In genomic region chr1:233664804-233665574, GRCh38 we compare ENCODE assay signal across 18 cellular contexts. TPM values are rescaled to one million over a fixed set of nuclear protein-coding genes. Genes with fewer than 3 reads are reported as not detected.
DNase-seq lines count a peak whose midpoint lies in the region; ATAC-seq and TF ChIP-seq lines count a peak whose summit lies in the region.
"Had no signal": no experiment of that assay in that cellular context is flagged by ENCODE, and none has a peak within 500 bp of the region (broad histone marks: within the 10 kb centered on the region; RNA-seq: fewer than 3 reads in every experiment).

No MANE protein-coding gene starts in this region.

- no peak overlapping the region for H4K5ac ChIP-seq in mesendoderm (ENCODE audit: low read length)

- H3K4me3 ChIP-seq in dorsolateral prefrontal cortex, result no peak overlapping the region
- H3K4me3 ChIP-seq in right cardiac atrium (ENCODE audit: low read length), result no peak overlapping the region
- no peak overlapping the region for H3K4me3 ChIP-seq in mesendoderm (ENCODE audit: low read length)
- H3K4me3 ChIP-seq: MG63, Peyer's patch had no signal

- no peaks in the 10 kb centered on the region for H3K4me1 ChIP-seq in right cardiac atrium (ENCODE audit: control insufficient read depth, insufficient read depth, low read length)
- no peaks in the 10 kb centered on the region for H3K4me1 ChIP-seq in mesendoderm (ENCODE audit: control insufficient read depth, low read depth, low read length)
- H3K4me1 ChIP-seq: Peyer's patch had no signal

- in situ Hi-C loops in G401 (cut with HindIII; ENCODE audit: low sequenced_read_pairs), result no loop called here

- DNase-seq in G401 (ENCODE audit: low spot score), result peak; percentile 67
- peak; percentile 52 for DNase-seq in NCI-H1694 treated with DMSO at 0.1 percent for 48 hours (lab: John Stamatoyannopoulos, UW)
- no peak for DNase-seq in dorsolateral prefrontal cortex
- no peak for DNase-seq in right cardiac atrium
- DNase-seq in DMS53 treated with DMSO at 0.1 percent for 48 hours (lab: John Stamatoyannopoulos, UW; ENCODE audit: unreplicated experiment), result no peak
- DNase-seq in mesendoderm, result no peak
- no peak for DNase-seq in HT-29 (ENCODE audit: low spot score)
- DNase-seq: AML-193, COR-L47, HFFc6, NCI-H1092 treated with DMSO at 0.1 percent for 48 hours, NCI-H187 treated with DMSO at 0.1 percent for 48 hours, NCI-H510A treated with DMSO at 0.1 percent for 48 hours, Peyer's patch, SHP77, SK-N-SH had no signal

- no peak overlapping the region for H3K23ac ChIP-seq in mesendoderm (ENCODE audit: low read length)

- H2BK5ac ChIP-seq in mesendoderm (ENCODE audit: low read length), result no peak overlapping the region

- no peaks in the 10 kb centered on the region for H3K27me3 ChIP-seq in dorsolateral prefrontal cortex
- no peaks in the 10 kb centered on the region for H3K27me3 ChIP-seq in right cardiac atrium (ENCODE audit: control insufficient read depth, insufficient read depth)
- no peaks in the 10 kb centered on the region for H3K27me3 ChIP-seq in mesendoderm (ENCODE audit: insufficient read depth, low read length, poor library complexity)
- H3K27me3 ChIP-seq: MG63, Peyer's patch had no signal

- no peak overlapping the region for H2AK5ac ChIP-seq in mesendoderm (ENCODE audit: low read length)

- no peak for TF ChIP-seq CTCF in dorsolateral prefrontal cortex (IDR thresholded peaks at IDR 0.05 in 54 of 56, conservative IDR thresholded peaks at IDR 0.05 in 2 of 56; ENCODE audit: low read depth in 1 of 56, partially characterized antibody in 56 of 56)

- H3K79me1 ChIP-seq in mesendoderm (ENCODE audit: low read length), result no peaks in the 10 kb centered on the region

- H3K36me3 ChIP-seq in mesendoderm (ENCODE audit: control insufficient read depth, insufficient read depth, low read length), result no peaks in the 10 kb centered on the region
- H3K36me3 ChIP-seq: MG63, Peyer's patch had no signal

- intact Hi-C loops in dorsolateral prefrontal cortex (cut with DNase I) (no loop called here), right cardiac atrium (cut with DNase I) (loop anchor here in 1 of 4 donors (10.0 kb wide), 1 partner anchor 60 kb away; no protein-coding TSS in a partner anchor)

- no peak overlapping the region for H4K8ac ChIP-seq in mesendoderm (ENCODE audit: low read depth, low read length)

- no peaks in the 10 kb centered on the region for H3K9me3 ChIP-seq in right cardiac atrium (ENCODE audit: control insufficient read depth, low read length)
- H3K9me3 ChIP-seq: MG63, Peyer's patch, SK-N-SH had no signal

- H3K27ac ChIP-seq in dorsolateral prefrontal cortex (peak overlapping the region in 35 of 59 donors; percentile 1 to 71 (median 46)), right cardiac atrium (ENCODE audit: low read length) (peak overlapping the region; percentile 78), mesendoderm (ENCODE audit: low read depth, low read length) (no peak overlapping the region)
- H3K27ac ChIP-seq: Peyer's patch had no signal

- no peak overlapping the region for H3K4me2 ChIP-seq in mesendoderm (ENCODE audit: low read length)
- H3K4me2 ChIP-seq: SK-N-SH had no signal

- H3K9ac ChIP-seq in mesendoderm (ENCODE audit: low read length), result no peak overlapping the region
- H3K9ac ChIP-seq: SK-N-SH had no signal

- no peak overlapping the region for H3K4ac ChIP-seq in mesendoderm (ENCODE audit: low read depth, low read length)

- H3K56ac ChIP-seq in mesendoderm (ENCODE audit: low read length), result no peak overlapping the region

- no peak overlapping the region for H2BK120ac ChIP-seq in mesendoderm (ENCODE audit: low read depth, low read length)

- 62% methylated on average over 5 of the region's 5 CpGs for WGBS in right cardiac atrium
- WGBS in mesendoderm (ENCODE audit: extremely low coverage, insufficient coverage, low lambda C conversion rate), result no CpG with 5 or more reads among the region's 5 CpGs

- no peak overlapping the region for H3K18ac ChIP-seq in mesendoderm (ENCODE audit: low read length)

- no peaks in the 10 kb centered on the region for H3K79me2 ChIP-seq in mesendoderm (ENCODE audit: control insufficient read depth, insufficient read depth, low read length)

- H2BK15ac ChIP-seq in mesendoderm (replicated peaks; ENCODE audit: low read depth), result no peak overlapping the region

- no peak for ATAC-seq in right cardiac atrium
- ATAC-seq: HepG2 had no signal

RNA-seq across cellular contexts. Expression of gene KCNK1, which starts 51.1 kb away (rescaled TPM):
- not detected in 2 replicates for total RNA-seq in G401 (2014; rRNA removed; shearing (Covaris generic))
- total RNA-seq in dorsolateral prefrontal cortex (100 to 1,000 TPM in 12 of 120 experiments, 10 to 100 TPM in 108; 32.0 to 140 (median 72.4) TPM), right cardiac atrium (10 to 100 TPM; 72.0 to 95.6 (median 86.0) TPM)
- polyA plus RNA-seq in right cardiac atrium, result 82.2 TPM
- polyA plus RNA-seq in mesendoderm (2013, experiment 1 of 2), result 7.5 TPM
- polyA plus RNA-seq in mesendoderm (2013, experiment 2 of 2), result 8.0 TPM
- 20.5 and 25.4 TPM in 2 replicates for total RNA-seq in HT-29 (2014; rRNA removed; shearing (Covaris generic))
- total RNA-seq: HepG2, HFFc6 had no signal
- polyA plus RNA-seq: HepG2 had no signal

Comparison
In these comparisons a context has a peak if more than half of its experiments do, and no peak if none do; other contexts are left out.
1. DNase-seq: peak in G401 (single experiment) and NCI-H1694 treated with DMSO at 0.1 percent for 48 hours (single experiment); none in dorsolateral prefrontal cortex (0 of 10), right cardiac atrium (0 of 3), DMS53 treated with DMSO at 0.1 percent for 48 hours (single experiment), mesendoderm (single experiment) and HT-29 (single experiment).
2. RNA of gene KCNK1, which starts 51.1 kb away (total RNA-seq): 72.0 to 95.6 TPM in right cardiac atrium, 32.0 to 140 TPM in dorsolateral prefrontal cortex and 20.5 to 25.4 TPM in HT-29; not detected in G401; every median in the first group is over 10 times any median in the second.